Comparison of ENCODE assay signal across 1 cellular context in genomic region chr20:35502352-35502751, GRCh38.
TF ChIP-seq lines count a peak whose summit lies in the region.

No MANE protein-coding gene starts in this region.

TF ChIP-seq in HCT116, 20 proteins besides CTCF, POLR2A, EP300 and RAD21 (continued from another document):
- TF ChIP-seq, protein P1, sequence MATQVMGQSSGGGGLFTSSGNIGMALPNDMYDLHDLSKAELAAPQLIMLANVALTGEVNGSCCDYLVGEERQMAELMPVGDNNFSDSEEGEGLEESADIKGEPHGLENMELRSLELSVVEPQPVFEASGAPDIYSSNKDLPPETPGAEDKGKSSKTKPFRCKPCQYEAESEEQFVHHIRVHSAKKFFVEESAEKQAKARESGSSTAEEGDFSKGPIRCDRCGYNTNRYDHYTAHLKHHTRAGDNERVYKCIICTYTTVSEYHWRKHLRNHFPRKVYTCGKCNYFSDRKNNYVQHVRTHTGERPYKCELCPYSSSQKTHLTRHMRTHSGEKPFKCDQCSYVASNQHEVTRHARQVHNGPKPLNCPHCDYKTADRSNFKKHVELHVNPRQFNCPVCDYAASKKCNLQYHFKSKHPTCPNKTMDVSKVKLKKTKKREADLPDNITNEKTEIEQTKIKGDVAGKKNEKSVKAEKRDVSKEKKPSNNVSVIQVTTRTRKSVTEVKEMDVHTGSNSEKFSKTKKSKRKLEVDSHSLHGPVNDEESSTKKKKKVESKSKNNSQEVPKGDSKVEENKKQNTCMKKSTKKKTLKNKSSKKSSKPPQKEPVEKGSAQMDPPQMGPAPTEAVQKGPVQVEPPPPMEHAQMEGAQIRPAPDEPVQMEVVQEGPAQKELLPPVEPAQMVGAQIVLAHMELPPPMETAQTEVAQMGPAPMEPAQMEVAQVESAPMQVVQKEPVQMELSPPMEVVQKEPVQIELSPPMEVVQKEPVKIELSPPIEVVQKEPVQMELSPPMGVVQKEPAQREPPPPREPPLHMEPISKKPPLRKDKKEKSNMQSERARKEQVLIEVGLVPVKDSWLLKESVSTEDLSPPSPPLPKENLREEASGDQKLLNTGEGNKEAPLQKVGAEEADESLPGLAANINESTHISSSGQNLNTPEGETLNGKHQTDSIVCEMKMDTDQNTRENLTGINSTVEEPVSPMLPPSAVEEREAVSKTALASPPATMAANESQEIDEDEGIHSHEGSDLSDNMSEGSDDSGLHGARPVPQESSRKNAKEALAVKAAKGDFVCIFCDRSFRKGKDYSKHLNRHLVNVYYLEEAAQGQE (IDR thresholded peaks at IDR 0.05; ENCODE audit: low read depth) = no peak
